25 cellular contexts compared by ENCODE assay signal in genomic region chr2:72131916-72132841, GRCh38. TPM values are rescaled to one million over a fixed set of nuclear protein-coding genes. Genes with fewer than 3 reads are reported as not detected.
A peak's percentile ranks its signal among the peaks of the same experiment; 100 is the strongest.
DNase-seq lines count a peak whose midpoint lies in the region; ATAC-seq and TF ChIP-seq lines count a peak whose summit lies in the region.
"Had no signal": no experiment of that assay in that cellular context is flagged by ENCODE, and none has a peak within 500 bp of the region (broad histone marks: within the 10 kb centered on the region; RNA-seq: fewer than 3 reads in every experiment).

No MANE protein-coding gene starts in this region.

- CTCF ChIA-PET in IMR-90 (lab: Yijun Ruan, JAX) = interaction anchor here (0.5 kb wide), 1 partner anchor 728 kb away, joined by 3 read pairs; no protein-coding TSS in a partner anchor

- H2BK120ac ChIP-seq in IMR-90 (ENCODE audit: low read depth, low read length) = no peak overlapping the region

- H4K20me1 ChIP-seq in IMR-90 (ENCODE audit: insufficient read depth, low read length) (no peaks in the 10 kb centered on the region), osteoblast (ENCODE audit: insufficient read depth, low read length) (no peaks in the 10 kb centered on the region)

- H3K23ac ChIP-seq in IMR-90 (ENCODE audit: low read depth, low read length) = no peak overlapping the region

- 83% methylated on average over 23 of the region's 37 CpGs; no CpG with 5 or more reads in 1 of the 2 experiments for WGBS in IMR-90 (ENCODE audit: extremely low coverage in 2 of 2, insufficient read length in 1 of 2), 2 experiments
- 87% methylated on average over 37 of the region's 37 CpGs; no CpG with 5 or more reads in 1 of the 2 donors for WGBS in transverse colon (ENCODE audit: low coverage in 1 of 2), 2 donors

- H3K36me3 ChIP-seq in IMR-90 (ENCODE audit: control insufficient read depth, insufficient read depth, low read length) = no peaks in the 10 kb centered on the region
- no peaks in the 10 kb centered on the region for H3K36me3 ChIP-seq in osteoblast (ENCODE audit: insufficient read depth, low read length)
- H3K36me3 ChIP-seq in transverse colon = no peaks in the 10 kb centered on the region
- H3K36me3 ChIP-seq: neutrophil had no signal

- H3K9ac ChIP-seq in IMR-90 (ENCODE audit: low read depth, low read length) = no peak overlapping the region

- H3K4me1 Mint-ChIP-seq in CD14-positive monocyte = no peaks in the 10 kb centered on the region
- H3K4me1 Mint-ChIP-seq: activated B cell treated with CpG ODN at 0.5 μM for 24 hours; activated CD4-positive, alpha-beta memory T cell treated with anti-CD3 and anti-CD28 coated beads, Interleukin-2, amount 10 ng/mL, durations not matched to agents 7 days and 5 days had no signal

- intact Hi-C loops in CD14-positive monocyte (cut with micrococcal nuclease) (no loop called here), IMR-90 (cut with micrococcal nuclease) (no loop called here), transverse colon (cut with DNase I; ENCODE audit: low total_unique reads) (no loop called here)

- H3K27ac Mint-ChIP-seq in CD14-positive monocyte = no peak overlapping the region
- H3K27ac Mint-ChIP-seq: activated B cell treated with CpG ODN at 0.5 μM for 24 hours; activated CD4-positive, alpha-beta memory T cell treated with anti-CD3 and anti-CD28 coated beads, Interleukin-2, amount 10 ng/mL, durations not matched to agents 7 days and 5 days; activated T-cell treated with anti-CD3 and anti-CD28 coated beads, Interleukin-2, amount 50 U/mL, for 24 hours; dendritic cell treated with granulocyte-macrophage colony-stimulating factor and Interleukin-4, amounts not matched to agents 40 ng/mL and 50 ng/mL, for 4 days; stimulated activated effector memory CD8-positive, alpha-beta T cell treated with anti-CD3 and anti-CD28 coated beads, Interleukin-12 subunit alpha, Interleukin-12 subunit beta, amount 100 ng/mL, for 72 hours had no signal

- H3K9me3 Mint-ChIP-seq in CD14-positive monocyte = peaks cover 0 to 2% (median 0%) of the 10 kb centered on the region in 7 donors
- H3K9me3 Mint-ChIP-seq: activated B cell treated with CpG ODN at 0.5 μM for 24 hours; activated CD4-positive, alpha-beta memory T cell treated with anti-CD3 and anti-CD28 coated beads, Interleukin-2, amount 10 ng/mL, durations not matched to agents 7 days and 5 days; activated T-cell treated with anti-CD3 and anti-CD28 coated beads, Interleukin-2, amount 50 U/mL, for 24 hours; dendritic cell treated with granulocyte-macrophage colony-stimulating factor and Interleukin-4, amounts not matched to agents 40 ng/mL and 50 ng/mL, for 4 days; stimulated activated effector memory CD8-positive, alpha-beta T cell treated with anti-CD3 and anti-CD28 coated beads, Interleukin-12 subunit alpha, Interleukin-12 subunit beta, amount 100 ng/mL, for 72 hours had no signal

- peaks cover 11 to 16% (median 11%) of the 10 kb centered on the region in 3 donors for H3K27me3 Mint-ChIP-seq in CD14-positive monocyte (ENCODE audit: low read depth in 3 of 3)
- H3K27me3 Mint-ChIP-seq: activated CD4-positive, alpha-beta memory T cell treated with anti-CD3 and anti-CD28 coated beads, Interleukin-2, amount 10 ng/mL, durations not matched to agents 7 days and 5 days had no signal

- H3K9me1 ChIP-seq in IMR-90 (ENCODE audit: insufficient read depth, low read length) = no peaks in the 10 kb centered on the region

- in situ Hi-C loops in IMR-90 (cut with MboI; ENCODE audit: low sequenced_read_pairs) = no loop called here
- in situ Hi-C loops in transverse colon (cut with MboI; ENCODE audit: low pct_ligation_motif_present in 1 of 4, low pct_unique_long_range_greater_than_20kb in 1 of 4, low sequenced_read_pairs in 3 of 4) = loop anchor here in 3 of 4 donors (25.0 kb wide), 3 partner anchors 320 to 605 kb away; no protein-coding TSS in a partner anchor

- no peak overlapping the region for H3K14ac ChIP-seq in IMR-90 (replicated peaks; ENCODE audit: low read depth, low read length)

- no peaks in the 10 kb centered on the region for H3K79me1 ChIP-seq in IMR-90 (ENCODE audit: low read depth in 1 of 2, low read length in 2 of 2)

- H3K4ac ChIP-seq in IMR-90 (ENCODE audit: low read depth, low read length) = no peak overlapping the region

- peaks cover 31% of the 10 kb centered on the region for H3K27me3 ChIP-seq in IMR-90 (ENCODE audit: control insufficient read depth, insufficient read depth, low read length)
- H3K27me3 ChIP-seq in osteoblast (ENCODE audit: insufficient read depth, low read length) = peaks cover 24% of the 10 kb centered on the region
- no peaks in the 10 kb centered on the region for H3K27me3 ChIP-seq in transverse colon

- H3K36me3 Mint-ChIP-seq in CD14-positive monocyte = no peaks in the 10 kb centered on the region
- H3K36me3 Mint-ChIP-seq: stimulated activated effector memory CD8-positive, alpha-beta T cell treated with anti-CD3 and anti-CD28 coated beads, Interleukin-12 subunit alpha, Interleukin-12 subunit beta, amount 100 ng/mL, for 72 hours had no signal

- H3K4me1 ChIP-seq in IMR-90 (ENCODE audit: control insufficient read depth, insufficient read depth, low read length) (0 out of 2 replicates have a peak, but pooled peaks cover 1% of the 10 kb centered on the region), osteoblast (ENCODE audit: insufficient read depth, low read length) (no peaks in the 10 kb centered on the region), transverse colon (no peaks in the 10 kb centered on the region)
- H3K4me1 ChIP-seq: psoas muscle had no signal

- ATAC-seq in IMR-90 (ENCODE audit: low read depth) = no peak
- ATAC-seq: GM12878; psoas muscle; stimulated activated effector memory CD8-positive, alpha-beta T cell treated with anti-CD3 and anti-CD28 coated beads, Interleukin-12 subunit alpha, Interleukin-12 subunit beta, amount 100 ng/mL, for 72 hours had no signal

- H3K56ac ChIP-seq in IMR-90 (ENCODE audit: extremely low read depth, insufficient read depth, low read length) = no peak overlapping the region

- H2BK5ac ChIP-seq in IMR-90 (ENCODE audit: low read depth, low read length, poor library complexity, severe bottlenecking) = no peak overlapping the region

- H3K27ac ChIP-seq in IMR-90 (ENCODE audit: insufficient read depth, low read length) (no peak overlapping the region), osteoblast (ENCODE audit: low read depth, low read length) (no peak overlapping the region), transverse colon (no peak overlapping the region)
- H3K27ac ChIP-seq: neutrophil, psoas muscle, skin epidermis had no signal

- TF ChIP-seq CTCF in CD14-positive monocyte (IDR thresholded peaks at IDR 0.05) = no peak
- TF ChIP-seq CTCF in IMR-90 (conservative IDR thresholded peaks at IDR 0.05; ENCODE audit: low read depth, low read length) = no peak
- TF ChIP-seq CTCF in osteoblast (IDR thresholded peaks at IDR 0.05; ENCODE audit: extremely low read depth, low read depth, low read length) = no peak
- TF ChIP-seq CTCF in transverse colon (IDR thresholded peaks at IDR 0.05) = no peak

- no TSS peak for BruUV-seq in IMR-90 (replicated peaks; lab: Mats Ljungman, UMichigan)

- H3K4me3 ChIP-seq in IMR-90 (ENCODE audit: insufficient read depth, low read depth, low read length) (no peak overlapping the region), osteoblast (ENCODE audit: insufficient read depth, low read length) (no peak overlapping the region), transverse colon (no peak overlapping the region)
- H3K4me3 ChIP-seq: GM12878, psoas muscle, skin epidermis had no signal

- H3K4me3 Mint-ChIP-seq in CD14-positive monocyte = no peak overlapping the region
- H3K4me3 Mint-ChIP-seq: activated B cell treated with CpG ODN at 0.5 μM for 24 hours; activated CD4-positive, alpha-beta memory T cell treated with anti-CD3 and anti-CD28 coated beads, Interleukin-2, amount 10 ng/mL, durations not matched to agents 7 days and 5 days; activated T-cell treated with anti-CD3 and anti-CD28 coated beads, Interleukin-2, amount 50 U/mL, for 24 hours; dendritic cell treated with granulocyte-macrophage colony-stimulating factor and Interleukin-4, amounts not matched to agents 40 ng/mL and 50 ng/mL, for 4 days; stimulated activated effector memory CD8-positive, alpha-beta T cell treated with anti-CD3 and anti-CD28 coated beads, Interleukin-12 subunit alpha, Interleukin-12 subunit beta, amount 100 ng/mL, for 72 hours had no signal

- TF ChIP-seq RAD21 in IMR-90 (IDR thresholded peaks at IDR 0.05; ENCODE audit: low read length) = no peak

- peak overlapping the region; percentile 72 for H2AK9ac ChIP-seq in IMR-90 (replicated peaks; ENCODE audit: low read depth, low read length, poor library complexity)

- DNase-seq in CD14-positive monocyte (ENCODE audit: low spot score) = peak; percentile 38
- no peak for DNase-seq in IMR-90
- DNase-seq in islet precursor cell = peak; percentile 50
- DNase-seq in osteoblast (ENCODE audit: insufficient read length, low spot score, missing footprints) = peak; percentile 80
- DNase-seq in DMS114 treated with DMSO at 0.1 percent for 48 hours (lab: John Stamatoyannopoulos, UW; ENCODE audit: unreplicated experiment) = no peak
- DNase-seq in transverse colon = no peak
- no peak for DNase-seq in NCI-H2196 treated with DMSO at 0.1 percent for 48 hours (lab: John Stamatoyannopoulos, UW; ENCODE audit: unreplicated experiment)
- no peak for DNase-seq in NOMO-1 (lab: John Stamatoyannopoulos, UW; ENCODE audit: unreplicated experiment in 2 of 2)
- DNase-seq: activated CD4-positive, alpha-beta memory T cell treated with anti-CD3 and anti-CD28 coated beads, Interleukin-2, amount 10 ng/mL, durations not matched to agents 7 days and 5 days; activated naive CD4-positive, alpha-beta T cell treated with anti-CD3 and anti-CD28 coated beads, Interleukin-2, amount 50 U/mL, for 16 hours; activated T-cell treated with anti-CD3 and anti-CD28 coated beads, Interleukin-2, amount 50 U/mL, for 24 hours; amygdala; C1 segment of cervical spinal cord; Calu3; NCI-H1092 treated with DMSO at 0.1 percent for 48 hours; NCI-H187 treated with DMSO at 0.1 percent for 48 hours; NCI-H69; psoas muscle; T-helper 9 cell had no signal

- no peak overlapping the region for H4K5ac ChIP-seq in IMR-90 (ENCODE audit: low read depth, low read length)

- dilution Hi-C loops in IMR-90 (cut with HindIII; ENCODE audit: low sequenced_read_pairs, unreplicated experiment) = no loop called here

- H3K9me3 ChIP-seq in IMR-90 (ENCODE audit: control insufficient read depth, insufficient read depth, low read length) (no peaks in the 10 kb centered on the region), osteoblast (ENCODE audit: low read depth, low read length) (no peaks in the 10 kb centered on the region), transverse colon (no peaks in the 10 kb centered on the region)
- H3K9me3 ChIP-seq: neutrophil, psoas muscle had no signal

- H4K8ac ChIP-seq in IMR-90 (ENCODE audit: low read depth in 2 of 2, low read length in 2 of 2) = no peak overlapping the region

- H2BK20ac ChIP-seq in IMR-90 (ENCODE audit: low read depth, low read length) = no peak overlapping the region

- H2BK15ac ChIP-seq in IMR-90 (ENCODE audit: low read depth, low read length) = no peak overlapping the region

- POLR2A ChIA-PET in IMR-90 (lab: Charles Lee; ENCODE audit: unreplicated experiment) = no interaction called here

- no peak for TF ChIP-seq EP300 in transverse colon (IDR thresholded peaks at IDR 0.05; ENCODE audit: low read depth)

- no peaks in the 10 kb centered on the region for H3K79me2 ChIP-seq in osteoblast (ENCODE audit: insufficient read depth, low read length)

- no peak overlapping the region for H3K18ac ChIP-seq in IMR-90 (ENCODE audit: low read depth, low read length)

- TF ChIP-seq POLR2A in IMR-90 (IDR thresholded peaks at IDR 0.05; ENCODE audit: low read depth, low read length) (no peak), transverse colon (IDR thresholded peaks at IDR 0.05) (no peak)

- H3K4me2 ChIP-seq in IMR-90 (ENCODE audit: low read depth, low read length) (no peak overlapping the region), osteoblast (ENCODE audit: insufficient read depth, low read length) (no peak overlapping the region)

- H4K91ac ChIP-seq in IMR-90 (ENCODE audit: insufficient read depth, low read depth, low read length) = no peak overlapping the region

- no peak overlapping the region for H2AK5ac ChIP-seq in IMR-90 (ENCODE audit: low read depth, low read length)

- H2AFZ ChIP-seq in IMR-90 (replicated peaks; ENCODE audit: low read length, poor library complexity) (no peak overlapping the region), osteoblast (ENCODE audit: low read length) (no peak overlapping the region)

RNA-seq across cellular contexts. Expression of gene CYP26B1, which starts 15.5 kb away (rescaled TPM):
- not detected for polyA plus RNA-seq in CD14-positive monocyte
- total RNA-seq in IMR-90 (2012; rRNA removed) = not detected in 2 replicates
- polyA plus RNA-seq in IMR-90 (2012; rRNA removed) = 0.01 and 0.02 TPM in 2 replicates
- polyA plus RNA-seq in IMR-90 (2012; cell fraction: cytosol; rRNA removed) = 0.03 TPM in 1 of 2 replicates, not detected in the other
- 0.25 and 0.62 TPM in 2 replicates for polyA plus RNA-seq in IMR-90 (2012; cell fraction: nucleus; rRNA removed; ENCODE audit: low replicate concordance)
- total RNA-seq in osteoblast = under 0.01 TPM in 2 replicates
- total RNA-seq in transverse colon = 1 to 10 TPM in 3 of 4 donors, not detected in 1; 1.5 to 5.2 (median 2.4) TPM
- total RNA-seq: activated B cell treated with CpG ODN at 0.5 μM for 24 hours; activated CD4-positive, alpha-beta memory T cell treated with anti-CD3 and anti-CD28 coated beads, Interleukin-2, amount 10 ng/mL, durations not matched to agents 7 days and 5 days; GM12878 had no signal
- polyA plus RNA-seq: GM12878 had no signal

Comparison
In these comparisons a context has a peak if more than half of its experiments do, and no peak if none do; other contexts are left out.
1. DNase-seq: peak in CD14-positive monocyte (single experiment), islet precursor cell (single experiment) and osteoblast (single experiment); none in IMR-90 (single experiment), DMS114 treated with DMSO at 0.1 percent for 48 hours (single experiment), transverse colon (single experiment), NCI-H2196 treated with DMSO at 0.1 percent for 48 hours (single experiment) and NOMO-1 (0 of 2).